In the genomic region with DNA sequence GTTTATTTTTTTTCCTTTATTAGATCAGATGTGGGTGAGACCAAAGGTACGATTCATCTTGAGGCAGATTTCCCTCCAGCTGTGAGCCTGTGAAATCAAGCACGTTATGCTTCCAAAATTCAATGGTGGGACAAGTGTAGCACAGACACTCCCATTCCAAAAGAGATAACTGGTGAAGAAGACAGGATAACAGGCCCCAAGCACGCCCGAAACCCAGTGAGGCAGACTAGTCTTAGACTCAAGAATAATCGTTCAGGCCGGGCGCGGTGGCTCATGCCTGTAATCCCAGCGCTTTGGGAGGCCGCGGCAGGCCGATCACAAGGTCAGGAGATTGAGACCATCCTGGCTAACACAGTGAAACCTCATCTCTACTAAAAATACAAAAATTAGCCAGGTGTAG, we compare ENCODE assay signal across 29 cellular contexts. TPM values are rescaled to one million over a fixed set of nuclear protein-coding genes. Genes with fewer than 3 reads are reported as not detected.
DNase-seq lines count a peak whose midpoint lies in the region; ATAC-seq, FAIRE-seq and TF ChIP-seq lines count a peak whose summit lies in the region.
"Had no signal": no experiment of that assay in that cellular context is flagged by ENCODE, and none has a peak within 500 bp of the region (broad histone marks: within the 10 kb centered on the region; RNA-seq: fewer than 3 reads in every experiment).

No MANE protein-coding gene starts in this region.

- H3K36me3 ChIP-seq in astrocyte (ENCODE audit: insufficient read depth, low read length) (no peaks in the 10 kb centered on the region), mesenchymal stem cell (ENCODE audit: control insufficient read depth in 1 of 2, insufficient read depth in 2 of 2, low read depth in 1 of 2, low read length in 2 of 2) (no peaks in the 10 kb centered on the region), testis (ENCODE audit: low read depth, missing control alignments) (no peaks in the 10 kb centered on the region)
- H3K36me3 ChIP-seq: adrenal gland, suprapubic skin had no signal

- H2AFZ ChIP-seq in astrocyte (ENCODE audit: low read depth, low read length) = no peak overlapping the region
- H2AFZ ChIP-seq in mesenchymal stem cell (ENCODE audit: low read depth, low read length) = no peak overlapping the region
- H2AFZ ChIP-seq: GM23338 had no signal

- DNase-seq in activated CD8-positive, alpha-beta memory T cell treated with anti-CD3 and anti-CD28 coated beads, Interleukin-2, amount 10 ng/mL, durations not matched to agents 7 days and 5 days = peak; percentile 5
- DNase-seq in activated CD8-positive, alpha-beta memory T cell treated with anti-CD3 and anti-CD28 coated beads, Interleukin-2, amount 50 U/mL, for 4 hours = no peak
- DNase-seq in astrocyte (ENCODE audit: low read depth) (no peak), mesenchymal stem cell (no peak), testis (peak; percentile 4), cortex of kidney (lab: John Stamatoyannopoulos, UW) (no peak)
- DNase-seq: activated naive CD4-positive, alpha-beta T cell treated with anti-CD3 and anti-CD28 coated beads, Interleukin-2, amount 10 ng/mL, durations not matched to agents 7 days and 5 days; body of pancreas; DMS 273 treated with DMSO at 0.1 percent for 48 hours; EL; immature natural killer cell; midbrain; naive thymus-derived CD4-positive, alpha-beta T cell; NCI-H2107; NCI-H748 treated with DMSO at 0.1 percent for 48 hours; nucleus accumbens; stimulated activated naive B cell treated with anti-CD40 and anti-IgM and Interleukin-4, amounts not matched to agents 10 μg/mL and 1 μg/mL and 100 μg/mL, for 72 hours; SW 1271 had no signal

- CTCF ChIA-PET in activated CD8-positive, alpha-beta memory T cell treated with anti-CD3 and anti-CD28 coated beads, Interleukin-2, amount 10 ng/mL, durations not matched to agents 7 days and 5 days (lab: Charles Lee) = no interaction called here

- H3K9ac ChIP-seq in astrocyte (ENCODE audit: low read length) (no peak overlapping the region), mesenchymal stem cell (ENCODE audit: low read length) (no peak overlapping the region)

- intact Hi-C loops in testis (cut with DNase I; ENCODE audit: low total_unique reads) = no loop called here

- TF ChIP-seq CTCF in astrocyte (IDR thresholded peaks at IDR 0.05; ENCODE audit: insufficient read depth, low read depth, low read length) = no peak
- no peak for TF ChIP-seq CTCF in testis (IDR thresholded peaks at IDR 0.05)

- H2BK12ac ChIP-seq in mesenchymal stem cell (ENCODE audit: low read length in 2 of 2) = peak overlapping the region in 1 of 2 experiments; percentile 61

- no peaks in the 10 kb centered on the region for H3K4me1 Mint-ChIP-seq in activated CD8-positive, alpha-beta memory T cell treated with anti-CD3 and anti-CD28 coated beads, Interleukin-2, amount 10 ng/mL, durations not matched to agents 7 days and 5 days
- peaks cover 48% of the 10 kb centered on the region for H3K4me1 Mint-ChIP-seq in astrocyte (ENCODE audit: low read depth, unreplicated experiment)
- H3K4me1 Mint-ChIP-seq: activated CD4-positive, alpha-beta T cell treated with anti-CD3 and anti-CD28 coated beads for 36 hours; activated naive CD4-positive, alpha-beta T cell treated with anti-CD3 and anti-CD28 coated beads, Interleukin-2, amount 10 ng/mL, durations not matched to agents 7 days and 5 days; GM23338; immature natural killer cell; naive thymus-derived CD4-positive, alpha-beta T cell; stimulated activated naive B cell treated with anti-CD40 and anti-IgM and Interleukin-4, amounts not matched to agents 10 μg/mL and 1 μg/mL and 100 μg/mL, for 72 hours had no signal

- no peak overlapping the region for H3K23ac ChIP-seq in mesenchymal stem cell (ENCODE audit: low read length in 2 of 2)

- H3K9me3 Mint-ChIP-seq in activated CD8-positive, alpha-beta memory T cell treated with anti-CD3 and anti-CD28 coated beads, Interleukin-2, amount 10 ng/mL, durations not matched to agents 7 days and 5 days (ENCODE audit: low read depth) = no peaks in the 10 kb centered on the region
- H3K9me3 Mint-ChIP-seq in astrocyte (ENCODE audit: unreplicated experiment) = peaks cover 3% of the 10 kb centered on the region
- H3K9me3 Mint-ChIP-seq: activated naive CD4-positive, alpha-beta T cell treated with anti-CD3 and anti-CD28 coated beads, Interleukin-2, amount 10 ng/mL, durations not matched to agents 7 days and 5 days; CD8-positive, alpha-beta T cell; GM23338; immature natural killer cell had no signal

- no peak overlapping the region for H4K8ac ChIP-seq in mesenchymal stem cell (ENCODE audit: low read length)

- H3K9me3 ChIP-seq in astrocyte (ENCODE audit: insufficient read depth, low read depth, low read length) = peaks cover 5% of the 10 kb centered on the region
- H3K9me3 ChIP-seq in mesenchymal stem cell (ENCODE audit: control insufficient read depth, low read length) = peaks cover 6% of the 10 kb centered on the region
- no peaks in the 10 kb centered on the region for H3K9me3 ChIP-seq in testis
- H3K9me3 ChIP-seq: adrenal gland, suprapubic skin had no signal

- peak overlapping the region; percentile 19 for H4K91ac ChIP-seq in mesenchymal stem cell (ENCODE audit: low read length)

- H4K20me1 ChIP-seq in astrocyte (ENCODE audit: insufficient read depth, low read length) = no peaks in the 10 kb centered on the region

- H2BK15ac ChIP-seq in mesenchymal stem cell (ENCODE audit: low read depth, poor library complexity, severe bottlenecking) = peak overlapping the region; percentile 36

- no peaks in the 10 kb centered on the region for H3K79me2 ChIP-seq in astrocyte (ENCODE audit: insufficient read depth, low read length)

- H3K4ac ChIP-seq in mesenchymal stem cell (ENCODE audit: low read depth in 1 of 2, low read length in 2 of 2) = peak overlapping the region in 1 of 2 experiments; percentile 54

- no peak overlapping the region for H3K14ac ChIP-seq in mesenchymal stem cell (ENCODE audit: low read length in 2 of 2)

- no peak overlapping the region for H3K27ac Mint-ChIP-seq in activated CD8-positive, alpha-beta memory T cell treated with anti-CD3 and anti-CD28 coated beads, Interleukin-2, amount 10 ng/mL, durations not matched to agents 7 days and 5 days
- H3K27ac Mint-ChIP-seq in astrocyte (ENCODE audit: unreplicated experiment) = peak overlapping the region; percentile 85
- H3K27ac Mint-ChIP-seq: activated CD4-positive, alpha-beta T cell treated with anti-CD3 and anti-CD28 coated beads for 36 hours; activated naive CD4-positive, alpha-beta T cell treated with anti-CD3 and anti-CD28 coated beads, Interleukin-2, amount 10 ng/mL, durations not matched to agents 7 days and 5 days; activated T-helper 1 cell treated with anti-CD3 and anti-CD28 coated beads, Interleukin-12 subunit alpha, Interleukin-12 subunit beta, Interleukin-2, Interleukin-4 antibody, amounts not matched to agents 30 ng/mL and 10 ng/mL and 1 ng/mL, durations not matched to agents 14 hours and 24 hours and 36 hours; CD8-positive, alpha-beta T cell; GM23338; immature natural killer cell; naive thymus-derived CD4-positive, alpha-beta T cell; stimulated activated naive B cell treated with anti-CD40 and anti-IgM and Interleukin-4, amounts not matched to agents 10 μg/mL and 1 μg/mL and 100 μg/mL, for 72 hours had no signal

- no peak for ATAC-seq in activated CD8-positive, alpha-beta memory T cell treated with anti-CD3 and anti-CD28 coated beads, Interleukin-2, amount 10 ng/mL, durations not matched to agents 7 days and 5 days
- ATAC-seq in HG02610 (IDR thresholded peaks at IDR 0.05; ENCODE audit: unreplicated experiment) = no peak
- ATAC-seq in HG02884 (IDR thresholded peaks at IDR 0.05; ENCODE audit: unreplicated experiment) = no peak
- ATAC-seq: activated CD4-positive, alpha-beta T cell treated with anti-CD3 and anti-CD28 coated beads for 36 hours; body of pancreas; CD8-positive, alpha-beta T cell; GM23338; naive thymus-derived CD4-positive, alpha-beta T cell; stimulated activated naive B cell treated with anti-CD40 and anti-IgM and Interleukin-4, amounts not matched to agents 10 μg/mL and 1 μg/mL and 100 μg/mL, for 72 hours had no signal

- H3K27me3 ChIP-seq in astrocyte (ENCODE audit: insufficient read depth, low read length) (no peaks in the 10 kb centered on the region), mesenchymal stem cell (ENCODE audit: control insufficient read depth in 1 of 2, insufficient read depth in 1 of 2, low read length in 2 of 2) (peaks cover 0 to 4% of the 10 kb centered on the region in 2 experiments), testis (no peaks in the 10 kb centered on the region)
- H3K27me3 ChIP-seq: adrenal gland had no signal

- no peak overlapping the region for H3K4me3 ChIP-seq in astrocyte (ENCODE audit: insufficient read depth, low read depth, low read length)
- no peak overlapping the region for H3K4me3 ChIP-seq in mesenchymal stem cell (ENCODE audit: insufficient read depth in 1 of 2, low read depth in 1 of 2, low read length in 2 of 2)
- H3K4me3 ChIP-seq in testis = no peak overlapping the region
- H3K4me3 ChIP-seq: adrenal gland, body of pancreas, GM23338, suprapubic skin had no signal

- H2BK5ac ChIP-seq in mesenchymal stem cell (ENCODE audit: low read depth, low read length, poor library complexity, severe bottlenecking) = no peak overlapping the region

- no peaks in the 10 kb centered on the region for H3K79me1 ChIP-seq in mesenchymal stem cell (replicated peaks; ENCODE audit: low read length, poor library complexity, severe bottlenecking)

- WGBS in mesenchymal stem cell = 96% methylated on average over 12 of the region's 12 CpGs
- 93 to 96% methylated on average over 12 of the region's 12 CpGs for WGBS in testis, 2 donors

- FAIRE-seq in astrocyte (lab: Jason Lieb, UNC) = no peak
- FAIRE-seq: GM18507, GM19239, urothelium cell line had no signal

- H3K36me3 Mint-ChIP-seq in activated CD8-positive, alpha-beta memory T cell treated with anti-CD3 and anti-CD28 coated beads, Interleukin-2, amount 10 ng/mL, durations not matched to agents 7 days and 5 days = no peaks in the 10 kb centered on the region
- H3K36me3 Mint-ChIP-seq in astrocyte (ENCODE audit: low read depth, unreplicated experiment) = peaks cover 4% of the 10 kb centered on the region
- H3K36me3 Mint-ChIP-seq: activated naive CD4-positive, alpha-beta T cell treated with anti-CD3 and anti-CD28 coated beads, Interleukin-2, amount 10 ng/mL, durations not matched to agents 7 days and 5 days; CD8-positive, alpha-beta T cell; immature natural killer cell; naive thymus-derived CD4-positive, alpha-beta T cell; stimulated activated naive B cell treated with anti-CD40 and anti-IgM and Interleukin-4, amounts not matched to agents 10 μg/mL and 1 μg/mL and 100 μg/mL, for 72 hours had no signal

- peak overlapping the region in 1 of 2 experiments; percentile 10 for H3K18ac ChIP-seq in mesenchymal stem cell (ENCODE audit: low read depth in 1 of 2, low read length in 2 of 2)

- no peak overlapping the region for H2AK5ac ChIP-seq in mesenchymal stem cell (ENCODE audit: low read length, severe bottlenecking)

- peaks cover 4% of the 10 kb centered on the region for H3K27me3 Mint-ChIP-seq in activated CD8-positive, alpha-beta memory T cell treated with anti-CD3 and anti-CD28 coated beads, Interleukin-2, amount 10 ng/mL, durations not matched to agents 7 days and 5 days
- H3K27me3 Mint-ChIP-seq in astrocyte (ENCODE audit: low read depth, unreplicated experiment) = no peaks in the 10 kb centered on the region
- H3K27me3 Mint-ChIP-seq: activated naive CD4-positive, alpha-beta T cell treated with anti-CD3 and anti-CD28 coated beads, Interleukin-2, amount 10 ng/mL, durations not matched to agents 7 days and 5 days had no signal

- H3K4me1 ChIP-seq in astrocyte (ENCODE audit: insufficient read depth, low read length) = peaks cover 26% of the 10 kb centered on the region
- H3K4me1 ChIP-seq in mesenchymal stem cell (ENCODE audit: control insufficient read depth, insufficient read depth, low read depth, low read length) = peaks cover 15% of the 10 kb centered on the region
- no peaks in the 10 kb centered on the region for H3K4me1 ChIP-seq in testis
- H3K4me1 ChIP-seq: adrenal gland, body of pancreas, suprapubic skin had no signal

- no peak overlapping the region for H3K4me2 ChIP-seq in astrocyte (ENCODE audit: low read length)
- H3K4me2 ChIP-seq in mesenchymal stem cell (ENCODE audit: low read length, poor library complexity, severe bottlenecking) = no peak overlapping the region
- H3K4me2 ChIP-seq: GM23338 had no signal

- H2BK120ac ChIP-seq in mesenchymal stem cell (ENCODE audit: low read depth, low read length) = no peak overlapping the region

- no peak overlapping the region for H3K4me3 Mint-ChIP-seq in activated CD8-positive, alpha-beta memory T cell treated with anti-CD3 and anti-CD28 coated beads, Interleukin-2, amount 10 ng/mL, durations not matched to agents 7 days and 5 days
- peak overlapping the region; percentile 34 for H3K4me3 Mint-ChIP-seq in astrocyte (ENCODE audit: unreplicated experiment)
- H3K4me3 Mint-ChIP-seq: activated CD4-positive, alpha-beta T cell treated with anti-CD3 and anti-CD28 coated beads for 36 hours; activated naive CD4-positive, alpha-beta T cell treated with anti-CD3 and anti-CD28 coated beads, Interleukin-2, amount 10 ng/mL, durations not matched to agents 7 days and 5 days; activated T-helper 1 cell treated with anti-CD3 and anti-CD28 coated beads, Interleukin-12 subunit alpha, Interleukin-12 subunit beta, Interleukin-2, Interleukin-4 antibody, amounts not matched to agents 30 ng/mL and 10 ng/mL and 1 ng/mL, durations not matched to agents 14 hours and 24 hours and 36 hours; CD8-positive, alpha-beta T cell; GM23338; immature natural killer cell; naive thymus-derived CD4-positive, alpha-beta T cell; stimulated activated naive B cell treated with anti-CD40 and anti-IgM and Interleukin-4, amounts not matched to agents 10 μg/mL and 1 μg/mL and 100 μg/mL, for 72 hours had no signal

- no peak for TF ChIP-seq POLR2A in testis (IDR thresholded peaks at IDR 0.05)

- H3K27ac ChIP-seq in astrocyte (ENCODE audit: low read depth, low read length) (no peak overlapping the region), mesenchymal stem cell (ENCODE audit: low read length, poor library complexity, severe bottlenecking) (no peak overlapping the region), testis (no peak overlapping the region)
- H3K27ac ChIP-seq: adrenal gland, body of pancreas, suprapubic skin had no signal

RNA-seq across cellular contexts. Expression of a gene that starts 36.8 kb away (rescaled TPM):
- total RNA-seq in activated CD8-positive, alpha-beta memory T cell treated with anti-CD3 and anti-CD28 coated beads, Interleukin-2, amount 10 ng/mL, durations not matched to agents 7 days and 5 days = under 1 TPM; 0.09 to 0.16 TPM
- total RNA-seq in astrocyte (1,055 and 1,568 TPM in 2 replicates), testis (10 to 100 TPM; 18.5 to 20.8 TPM)
- polyA plus RNA-seq in mesenchymal stem cell (2013, experiment 1 of 2) = 754 TPM
- polyA plus RNA-seq in mesenchymal stem cell (2013, experiment 2 of 2) = 709 TPM
- 34.3 TPM for polyA plus RNA-seq in testis (ENCODE audit: insufficient read depth, low read depth, low replicate concordance)
- total RNA-seq: activated T-helper 1 cell treated with anti-CD3 and anti-CD28 coated beads, Interleukin-12 subunit alpha, Interleukin-12 subunit beta, Interleukin-2, Interleukin-4 antibody, amounts not matched to agents 30 ng/mL and 10 ng/mL and 1 ng/mL, durations not matched to agents 14 hours and 24 hours and 36 hours had no signal
- polyA plus RNA-seq: immature natural killer cell; naive thymus-derived CD4-positive, alpha-beta T cell had no signal

Comparison
In these comparisons a context has a peak if more than half of its experiments do, and no peak if none do; other contexts are left out.
1. DNase-seq: peak in activated CD8-positive, alpha-beta memory T cell treated with anti-CD3 and anti-CD28 coated beads, Interleukin-2, amount 10 ng/mL, durations not matched to agents 7 days and 5 days (single experiment) and testis (single experiment); none in activated CD8-positive, alpha-beta memory T cell treated with anti-CD3 and anti-CD28 coated beads, Interleukin-2, amount 50 U/mL, for 4 hours (single experiment), astrocyte (single experiment), mesenchymal stem cell (single experiment) and cortex of kidney (single experiment).
2. RNA of a gene that starts 36.8 kb away (total RNA-seq): 1,055 to 1,568 TPM in astrocyte; 18.5 to 20.8 TPM in testis and 0.09 to 0.16 TPM in activated CD8-positive, alpha-beta memory T cell treated with anti-CD3 and anti-CD28 coated beads, Interleukin-2, amount 10 ng/mL, durations not matched to agents 7 days and 5 days; every median in the first group is over 10 times any median in the second.